In genomic region chr20:49028684-49029083, GRCh38 we compare ENCODE assay signal across 11 cellular contexts. TPM values are rescaled to one million over a fixed set of nuclear protein-coding genes. Genes with fewer than 3 reads are reported as not detected.
DNase-seq lines count a peak whose midpoint lies in the region; ATAC-seq, FAIRE-seq and TF ChIP-seq lines count a peak whose summit lies in the region.
"Had no signal": no experiment of that assay in that cellular context is flagged by ENCODE, and none has a peak within 500 bp of the region (broad histone marks: within the 10 kb centered on the region; RNA-seq: fewer than 3 reads in every experiment).

No MANE protein-coding gene starts in this region.

- H3K27ac ChIP-seq in MM.1S (ENCODE audit: low read length) (no peak overlapping the region), K562 (ENCODE audit: extremely low read depth, low read depth, low read length) (no peak overlapping the region), aorta (ENCODE audit: low read depth in 1 of 2, low read length in 2 of 2) (peak overlapping the region in 1 of 2 donors; percentile 73)

- H4K20me1 ChIP-seq in MM.1S (ENCODE audit: insufficient read depth, low read length): no peaks in the 10 kb centered on the region
- no peaks in the 10 kb centered on the region for H4K20me1 ChIP-seq in K562 (replicated peaks; ENCODE audit: control insufficient read depth, insufficient read depth, low read length)

- H3K4me1 ChIP-seq in MM.1S (ENCODE audit: low read length): no peaks in the 10 kb centered on the region
- H3K4me1 ChIP-seq in K562 (replicated peaks in 1 of 2; ENCODE audit: control insufficient read depth in 2 of 2, insufficient read depth in 2 of 2, low read length in 2 of 2): no peaks in the 10 kb centered on the region
- H3K4me1 ChIP-seq in aorta (ENCODE audit: control insufficient read depth in 1 of 2, insufficient read depth in 2 of 2, low read length in 2 of 2): no peaks in the 10 kb centered on the region

- ATAC-seq in K562 (peak; percentile 87), aorta (ENCODE audit: low FRiP score) (no peak), GM19467 (IDR thresholded peaks at IDR 0.05; ENCODE audit: unreplicated experiment) (no peak), HG03520 (IDR thresholded peaks at IDR 0.05; ENCODE audit: unreplicated experiment) (no peak), HG03159 (IDR thresholded peaks at IDR 0.05; ENCODE audit: unreplicated experiment) (no peak)

- H3K4me3 ChIP-seq in MM.1S (ENCODE audit: low read length): no peak overlapping the region
- H3K4me3 ChIP-seq in K562: no peak overlapping the region
- no peak overlapping the region for H3K4me3 ChIP-seq in aorta (ENCODE audit: low read length in 2 of 2)
- H3K4me3 ChIP-seq: lung had no signal

- H3K9me2 ChIP-seq in MM.1S (replicated peaks; ENCODE audit: insufficient read depth, low read length): no peaks in the 10 kb centered on the region

- TF ChIP-seq CTCF in MM.1S (IDR thresholded peaks at IDR 0.05; ENCODE audit: low read length) (peak; percentile 15), K562 (IDR thresholded peaks at IDR 0.05 in 2 of 3, conservative IDR thresholded peaks at IDR 0.05 in 1 of 3; ENCODE audit: insufficient read depth in 2 of 3, low read depth in 1 of 3, low read length in 3 of 3) (peak; percentile 34 to 55 (median 53); a peak in 4 of 6 replicates)

- no peaks in the 10 kb centered on the region for H3K9me3 ChIP-seq in MM.1S (replicated peaks; ENCODE audit: insufficient read depth, low read length)
- H3K9me3 ChIP-seq in K562 (replicated peaks; ENCODE audit: control insufficient read depth, insufficient read depth, low read depth, low read length): no peaks in the 10 kb centered on the region
- H3K9me3 ChIP-seq in aorta (ENCODE audit: control insufficient read depth, low read length): no peaks in the 10 kb centered on the region

- DNase-seq in EL (peak; percentile 33), MM.1S (no peak), K562 (ENCODE audit: extremely low read depth in 1 of 4, low spot score in 3 of 4) (peak; percentile 32 to 45 (median 34)), lung microvascular endothelial cell (ENCODE audit: low read depth in 2 of 2) (peak; percentile 30 to 46), aorta (no peak)
- DNase-seq: activated effector memory CD4-positive, alpha-beta T cell treated with anti-CD3 and anti-CD28 coated beads, Interleukin-2, amount 50 U/mL, for 16 hours; NCI-H2029 treated with DMSO at 0.1 percent for 48 hours had no signal

- no peaks in the 10 kb centered on the region for H3F3A ChIP-seq in MM.1S (ENCODE audit: insufficient read depth, low read length)

- H3K4me2 ChIP-seq in MM.1S (ENCODE audit: low read depth, low read length) (no peak overlapping the region), K562 (ENCODE audit: insufficient read depth, low read length) (no peak overlapping the region)

- no peak for TF ChIP-seq POLR2A in K562 (conservative IDR thresholded peaks at IDR 0.05)

- no peak for FAIRE-seq in K562 (lab: Jason Lieb, UNC)

- intact Hi-C loops in K562 (cut with micrococcal nuclease): no loop called here
- intact Hi-C loops in aorta (cut with DNase I): no loop called here

- H3K27me3 ChIP-seq in MM.1S (replicated peaks; ENCODE audit: insufficient read depth, low read length) (no peaks in the 10 kb centered on the region), K562 (ENCODE audit: control insufficient read depth in 2 of 2, insufficient read depth in 2 of 2, low read length in 2 of 2) (no peaks in the 10 kb centered on the region), aorta (ENCODE audit: control insufficient read depth in 1 of 2, insufficient read depth in 2 of 2, low read length in 1 of 2) (no peaks in the 10 kb centered on the region)

- no TSS peak for BruUV-seq in K562 (replicated peaks; lab: Mats Ljungman, UMichigan)

- H3K79me2 ChIP-seq in MM.1S (ENCODE audit: low read length) (no peaks in the 10 kb centered on the region), K562 (ENCODE audit: control insufficient read depth, insufficient read depth, low read length) (no peaks in the 10 kb centered on the region)

- in situ Hi-C loops in K562 (cut with MboI): no loop called here

- POLR2A ChIA-PET in K562 (lab: Yijun Ruan, JAX): interaction anchor here (0.5 to 1.6 kb wide), 5 partner anchors 9 to 168 kb away, joined by 3 to 6 read pairs (median 3); partner anchors contain the start of gene CSE1L

- H2AFZ ChIP-seq in MM.1S (ENCODE audit: low read length) (no peak overlapping the region), K562 (ENCODE audit: low read depth, low read length) (no peak overlapping the region)

- H3K36me3 ChIP-seq in MM.1S (replicated peaks; ENCODE audit: insufficient read depth, low read length) (peaks cover 10% of the 10 kb centered on the region; the same call in 1 of the 2 replicates), K562 (ENCODE audit: control insufficient read depth, insufficient read depth, low read length) (peaks cover 66% of the 10 kb centered on the region), aorta (ENCODE audit: control insufficient read depth in 1 of 2, insufficient read depth in 2 of 2, low read length in 1 of 2) (peaks cover 3 to 12% of the 10 kb centered on the region in 2 donors)

- H3K9ac ChIP-seq in MM.1S (ENCODE audit: low read length) (no peak overlapping the region), K562 (ENCODE audit: insufficient read depth in 1 of 2, low read depth in 2 of 2, low read length in 2 of 2) (no peak overlapping the region)

- no peak for TF ChIP-seq EP300 in K562 (IDR thresholded peaks at IDR 0.05; ENCODE audit: low read length)

- CTCF ChIA-PET in K562 (lab: Yijun Ruan, JAX; ENCODE audit: low intra/inter-chr PET ratio): no interaction called here

- H3K9me1 ChIP-seq in K562 (ENCODE audit: control insufficient read depth, insufficient read depth, low read length): no peaks in the 10 kb centered on the region

- peak in 1 of 2 experiments; percentile 48; a peak in 3 of 4 replicates for TF ChIP-seq RAD21 in K562 (CRISPR knock-in tag; conservative IDR thresholded peaks at IDR 0.05 in 1 of 2, IDR thresholded peaks at IDR 0.05 in 1 of 2)

- WGBS in K562 (ENCODE audit: insufficient coverage, low coverage, missing lambda C conversion rate): 95% methylated on average over 2 of the region's 2 CpGs
- 16 to 24% methylated on average over 2 of the region's 2 CpGs for WGBS in aorta, 2 donors

TF ChIP-seq in K562, 482 proteins besides CTCF, POLR2A, EP300 and RAD21:
- no peak for TF ChIP-seq E2F5 (CRISPR knock-in tag; IDR thresholded peaks at IDR 0.05)
- 0 out of 2 replicates have a peak, but pooled peaks have one; percentile 23 for TF ChIP-seq ZNF384 (IDR thresholded peaks at IDR 0.05; ENCODE audit: low read depth, low read length)
- TF ChIP-seq MAX (CRISPR knock-in tag; IDR thresholded peaks at IDR 0.05): no peak
- TF ChIP-seq JUND (IDR thresholded peaks at IDR 0.05; ENCODE audit: borderline replicate concordance, low read depth, low read length): no peak
- no peak for TF ChIP-seq JUND (tag; IDR thresholded peaks at IDR 0.05; ENCODE audit: borderline replicate concordance, low read depth, low read length)

RNA-seq across cellular contexts. Expression of gene CSE1L, which starts 17.4 kb away (rescaled TPM):
- total RNA-seq in K562 (2011; cell fraction: chromatin; rRNA removed; ENCODE audit: low replicate concordance): 43.1 and 111 TPM in 2 replicates
- 30.4 and 30.7 TPM in 2 replicates for total RNA-seq in K562 (2011; cell fraction: nucleolus; rRNA removed)
- total RNA-seq in K562 (2011; cell fraction: nucleoplasm; rRNA removed): 50.2 and 60.6 TPM in 2 replicates
- total RNA-seq in K562 (2014; rRNA removed): 163 and 169 TPM in 2 replicates
- 280 and 305 TPM in 2 replicates for total RNA-seq in K562 (2014; rRNA removed; fragmentation: Illumina TruSeq; extraction: Trizol)
- 228 and 249 TPM in 2 replicates for total RNA-seq in K562 (2015; rRNA removed; fragmentation: Illumina TruSeq; extraction: Trizol)
- total RNA-seq in K562 (2021): 206 and 219 TPM in 2 replicates
- 152 and 223 TPM in 2 replicates for polyA plus RNA-seq in K562 (2011; rRNA removed)
- polyA plus RNA-seq in K562 (2011; cell fraction: cytosol; rRNA removed): 51.7 and 85.9 TPM in 2 replicates
- polyA plus RNA-seq in K562 (2011; cell fraction: nucleus; rRNA removed): 47.4 and 55.3 TPM in 2 replicates
- 102 and 125 TPM in 2 replicates for polyA plus RNA-seq in K562 (2012)
- 203 and 255 TPM in 2 replicates for polyA plus RNA-seq in K562 (2014; fragmentation: Illumina TruSeq; extraction: Trizol)
- 100 to 1,000 TPM; 138 to 209 TPM for polyA plus RNA-seq in K562 (2014; fragmentation: Nextera tagmentation; extraction: Ambion mirVana)
- 171 and 188 TPM in 2 replicates for polyA plus RNA-seq in K562 (2014; rRNA removed)
- polyA minus RNA-seq in K562 (2011; rRNA and poly(A)+ RNA removed): 239 and 241 TPM in 2 replicates
- 72.9 and 95.6 TPM in 2 replicates for polyA minus RNA-seq in K562 (2011; cell fraction: cytosol; rRNA and poly(A)+ RNA removed)
- 23.7 and 44.5 TPM in 2 replicates for polyA minus RNA-seq in K562 (2011; cell fraction: nucleus; rRNA and poly(A)+ RNA removed)
- total RNA-seq in lung microvascular endothelial cell: 52.6 and 55.4 TPM in 2 replicates
- total RNA-seq in aorta: 10 to 100 TPM; 31.0 to 34.1 TPM
- polyA plus RNA-seq in aorta: 10 to 100 TPM; 18.0 to 18.2 TPM

Comparison
In these comparisons a context has a peak if more than half of its experiments do, and no peak if none do; other contexts are left out.
1. DNase-seq: peak in EL (single experiment), K562 (4 of 4) and lung microvascular endothelial cell (2 of 2); none in MM.1S (single experiment) and aorta (0 of 2).